Comparison of ENCODE assay signal across 2 cellular contexts in the genomic region with DNA sequence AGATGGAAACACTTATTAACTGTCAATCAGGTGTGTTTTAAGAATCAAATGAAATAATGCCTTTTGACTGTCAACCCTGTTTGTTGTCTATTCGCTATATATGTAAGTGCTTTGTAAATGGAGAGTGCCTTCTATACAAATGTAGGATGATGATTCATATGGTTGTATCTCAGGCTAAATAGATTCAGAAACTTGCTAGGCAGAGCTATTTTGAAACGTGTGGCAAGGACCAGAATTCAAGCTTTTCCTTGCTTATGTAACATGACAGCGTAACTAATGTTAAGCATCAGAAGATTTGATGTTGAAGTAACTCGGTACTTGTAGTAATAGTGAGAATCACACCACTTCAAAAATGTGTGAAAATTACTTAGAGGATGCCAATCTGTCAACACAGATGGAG.
TF ChIP-seq lines count a peak whose summit lies in the region.

No MANE protein-coding gene starts in this region.

TF ChIP-seq in IMR-90, 13 proteins besides CTCF, POLR2A, EP300 and RAD21:
- TF ChIP-seq CHD1 (IDR thresholded peaks at IDR 0.05; ENCODE audit: low read depth, low read length), result no peak
- no peak for TF ChIP-seq RCOR1 (IDR thresholded peaks at IDR 0.05; ENCODE audit: insufficient replicate concordance, low read length)
- TF ChIP-seq MXI1 (IDR thresholded peaks at IDR 0.05; ENCODE audit: borderline replicate concordance, low read depth, low read length), result no peak
- TF ChIP-seq FOS (IDR thresholded peaks at IDR 0.05; ENCODE audit: low read depth, low read length), result no peak
- TF ChIP-seq SMC3 (IDR thresholded peaks at IDR 0.05; ENCODE audit: low read depth, low read length), result no peak
- no peak for TF ChIP-seq RFX5 (IDR thresholded peaks at IDR 0.05; ENCODE audit: low read depth, low read length)
- no peak for TF ChIP-seq BHLHE40 (IDR thresholded peaks at IDR 0.05; ENCODE audit: low read depth, low read length)
- TF ChIP-seq MAFK (IDR thresholded peaks at IDR 0.05; ENCODE audit: low read depth, low read length), result no peak
- TF ChIP-seq MAZ (IDR thresholded peaks at IDR 0.05; ENCODE audit: borderline replicate concordance, low read depth, low read length), result no peak
TF ChIP-seq in IMR-90: peak in this region for 0.

TF ChIP-seq in HepG2, 621 proteins besides CTCF, POLR2A, EP300 and RAD21:
- TF ChIP-seq, protein P1, sequence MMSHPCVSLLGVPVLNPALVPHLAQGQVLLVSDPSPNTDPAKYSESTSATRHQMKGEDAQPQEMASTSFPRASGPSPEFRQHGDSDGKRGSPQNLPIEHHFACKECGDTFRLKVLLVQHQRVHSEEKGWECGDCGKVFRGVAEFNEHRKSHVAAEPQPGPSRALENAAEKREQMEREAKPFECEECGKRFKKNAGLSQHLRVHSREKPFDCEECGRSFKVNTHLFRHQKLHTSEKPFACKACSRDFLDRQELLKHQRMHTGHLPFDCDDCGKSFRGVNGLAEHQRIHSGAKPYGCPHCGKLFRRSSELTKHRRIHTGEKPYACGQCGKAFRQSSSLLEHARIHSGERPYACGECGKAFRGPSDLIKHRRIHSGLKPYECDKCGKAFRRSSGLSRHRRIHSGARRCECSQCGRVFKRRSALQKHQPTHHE (CRISPR knock-in tag; IDR thresholded peaks at IDR 0.05; ENCODE audit: borderline replicate concordance), result no peak
- TF ChIP-seq ZFY (CRISPR knock-in tag; IDR thresholded peaks at IDR 0.05) (no peak), ZNF709 (CRISPR knock-in tag; IDR thresholded peaks at IDR 0.05) (no peak)
